ENCODE assay signal across 1 cellular context in the genomic region with DNA sequence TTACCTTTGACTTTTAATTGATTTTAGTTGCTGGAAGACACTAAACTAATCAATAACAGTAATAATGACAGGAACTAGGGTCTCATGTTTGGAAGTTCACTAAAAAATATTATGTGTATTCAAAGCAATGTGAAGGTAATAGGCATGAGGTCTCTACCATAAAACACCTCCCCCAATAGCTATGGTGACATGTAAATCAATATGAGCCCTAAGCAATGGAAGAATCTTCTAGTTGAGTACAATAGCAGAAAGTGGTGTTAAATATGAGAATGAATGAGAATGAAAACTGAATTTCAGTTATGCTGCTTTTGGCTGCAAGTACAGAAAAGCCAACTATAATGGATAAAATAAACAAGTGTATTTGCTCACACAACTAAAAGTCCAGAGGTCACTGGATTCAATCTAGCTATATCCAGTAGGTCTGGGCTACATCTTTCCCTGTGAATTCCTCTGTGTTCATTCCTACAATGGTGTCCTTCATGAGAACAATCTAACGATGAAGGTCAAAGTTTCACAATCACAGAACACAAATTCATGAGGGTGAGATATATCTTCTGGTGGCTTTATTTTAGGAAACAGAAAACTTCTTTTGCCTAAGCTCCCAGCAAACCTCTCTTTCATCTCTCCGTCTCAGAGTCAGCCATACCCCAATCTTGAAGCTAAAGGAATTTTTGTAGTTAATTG.
TF ChIP-seq lines count a peak whose summit lies in the region.

No MANE protein-coding gene starts in this region.

TF ChIP-seq in HepG2, 621 proteins besides CTCF, POLR2A, EP300 and RAD21 (continued from another document and continues in another):
- TF ChIP-seq, protein P1, sequence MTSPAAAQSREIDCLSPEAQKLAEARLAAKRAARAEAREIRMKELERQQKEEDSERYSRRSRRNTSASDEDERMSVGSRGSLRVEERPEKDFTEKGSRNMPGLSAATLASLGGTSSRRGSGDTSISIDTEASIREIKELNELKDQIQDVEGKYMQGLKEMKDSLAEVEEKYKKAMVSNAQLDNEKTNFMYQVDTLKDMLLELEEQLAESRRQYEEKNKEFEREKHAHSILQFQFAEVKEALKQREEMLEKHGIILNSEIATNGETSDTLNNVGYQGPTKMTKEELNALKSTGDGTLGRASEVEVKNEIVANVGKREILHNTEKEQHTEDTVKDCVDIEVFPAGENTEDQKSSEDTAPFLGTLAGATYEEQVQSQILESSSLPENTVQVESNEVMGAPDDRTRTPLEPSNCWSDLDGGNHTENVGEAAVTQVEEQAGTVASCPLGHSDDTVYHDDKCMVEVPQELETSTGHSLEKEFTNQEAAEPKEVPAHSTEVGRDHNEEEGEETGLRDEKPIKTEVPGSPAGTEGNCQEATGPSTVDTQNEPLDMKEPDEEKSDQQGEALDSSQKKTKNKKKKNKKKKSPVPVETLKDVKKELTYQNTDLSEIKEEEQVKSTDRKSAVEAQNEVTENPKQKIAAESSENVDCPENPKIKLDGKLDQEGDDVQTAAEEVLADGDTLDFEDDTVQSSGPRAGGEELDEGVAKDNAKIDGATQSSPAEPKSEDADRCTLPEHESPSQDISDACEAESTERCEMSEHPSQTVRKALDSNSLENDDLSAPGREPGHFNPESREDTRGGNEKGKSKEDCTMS (CRISPR knock-in tag; conservative IDR thresholded peaks at IDR 0.05), result no peak
- TF ChIP-seq ZNF354B (CRISPR knock-in tag; IDR thresholded peaks at IDR 0.05), result 0 out of 2 replicates have a peak, but pooled peaks have one; percentile 25
- TF ChIP-seq ZNF124 (CRISPR knock-in tag; IDR thresholded peaks at IDR 0.05), result 0 out of 2 replicates have a peak, but pooled peaks have one; percentile 26
- no peak for TF ChIP-seq MAZ (IDR thresholded peaks at IDR 0.05; ENCODE audit: borderline replicate concordance, low read depth, low read length)
- no peak for TF ChIP-seq MAZ (CRISPR knock-in tag; IDR thresholded peaks at IDR 0.05; ENCODE audit: low read depth)
- TF ChIP-seq, protein P2, sequence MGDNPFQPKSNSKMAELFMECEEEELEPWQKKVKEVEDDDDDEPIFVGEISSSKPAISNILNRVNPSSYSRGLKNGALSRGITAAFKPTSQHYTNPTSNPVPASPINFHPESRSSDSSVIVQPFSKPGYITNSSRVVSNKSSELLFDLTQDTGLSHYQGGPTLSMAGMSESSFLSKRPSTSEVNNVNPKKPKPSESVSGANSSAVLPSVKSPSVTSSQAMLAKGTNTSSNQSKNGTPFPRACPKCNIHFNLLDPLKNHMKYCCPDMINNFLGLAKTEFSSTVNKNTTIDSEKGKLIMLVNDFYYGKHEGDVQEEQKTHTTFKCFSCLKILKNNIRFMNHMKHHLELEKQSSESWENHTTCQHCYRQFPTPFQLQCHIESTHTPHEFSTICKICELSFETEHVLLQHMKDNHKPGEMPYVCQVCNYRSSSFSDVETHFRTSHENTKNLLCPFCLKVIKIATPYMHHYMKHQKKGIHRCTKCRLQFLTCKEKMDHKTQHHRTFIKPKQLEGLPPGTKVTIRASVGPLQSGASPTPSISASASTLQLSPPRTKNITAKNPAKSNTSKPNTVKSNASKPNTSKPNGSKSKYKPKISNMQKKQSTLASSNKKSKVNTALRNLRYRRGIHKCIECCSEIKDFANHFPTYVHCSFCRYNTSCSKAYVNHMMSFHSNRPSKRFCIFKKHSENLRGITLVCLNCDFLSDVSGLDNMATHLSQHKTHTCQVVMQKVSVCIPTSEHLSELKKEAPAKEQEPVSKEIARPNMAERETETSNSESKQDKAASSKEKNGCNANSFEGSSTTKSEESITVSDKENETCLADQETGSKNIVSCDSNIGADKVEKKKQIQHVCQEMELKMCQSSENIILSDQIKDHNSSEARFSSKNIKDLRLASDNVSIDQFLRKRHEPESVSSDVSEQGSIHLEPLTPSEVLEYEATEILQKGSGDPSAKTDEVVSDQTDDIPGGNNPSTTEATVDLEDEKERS (CRISPR knock-in tag; IDR thresholded peaks at IDR 0.05), result no peak
- no peak for TF ChIP-seq CCDC6 (CRISPR knock-in tag; IDR thresholded peaks at IDR 0.05)
- TF ChIP-seq, protein P3, sequence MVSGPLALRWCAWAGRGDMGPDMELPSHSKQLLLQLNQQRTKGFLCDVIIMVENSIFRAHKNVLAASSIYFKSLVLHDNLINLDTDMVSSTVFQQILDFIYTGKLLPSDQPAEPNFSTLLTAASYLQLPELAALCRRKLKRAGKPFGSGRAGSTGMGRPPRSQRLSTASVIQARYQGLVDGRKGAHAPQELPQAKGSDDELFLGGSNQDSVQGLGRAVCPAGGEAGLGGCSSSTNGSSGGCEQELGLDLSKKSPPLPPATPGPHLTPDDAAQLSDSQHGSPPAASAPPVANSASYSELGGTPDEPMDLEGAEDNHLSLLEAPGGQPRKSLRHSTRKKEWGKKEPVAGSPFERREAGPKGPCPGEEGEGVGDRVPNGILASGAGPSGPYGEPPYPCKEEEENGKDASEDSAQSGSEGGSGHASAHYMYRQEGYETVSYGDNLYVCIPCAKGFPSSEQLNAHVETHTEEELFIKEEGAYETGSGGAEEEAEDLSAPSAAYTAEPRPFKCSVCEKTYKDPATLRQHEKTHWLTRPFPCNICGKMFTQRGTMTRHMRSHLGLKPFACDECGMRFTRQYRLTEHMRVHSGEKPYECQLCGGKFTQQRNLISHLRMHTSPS (CRISPR knock-in tag; IDR thresholded peaks at IDR 0.05; ENCODE audit: low read depth), result no peak
- TF ChIP-seq ZNF138 (CRISPR knock-in tag; IDR thresholded peaks at IDR 0.05; ENCODE audit: low read depth), result no peak
- TF ChIP-seq ZNF3 (CRISPR knock-in tag; IDR thresholded peaks at IDR 0.05), result no peak
- TF ChIP-seq, protein P4, sequence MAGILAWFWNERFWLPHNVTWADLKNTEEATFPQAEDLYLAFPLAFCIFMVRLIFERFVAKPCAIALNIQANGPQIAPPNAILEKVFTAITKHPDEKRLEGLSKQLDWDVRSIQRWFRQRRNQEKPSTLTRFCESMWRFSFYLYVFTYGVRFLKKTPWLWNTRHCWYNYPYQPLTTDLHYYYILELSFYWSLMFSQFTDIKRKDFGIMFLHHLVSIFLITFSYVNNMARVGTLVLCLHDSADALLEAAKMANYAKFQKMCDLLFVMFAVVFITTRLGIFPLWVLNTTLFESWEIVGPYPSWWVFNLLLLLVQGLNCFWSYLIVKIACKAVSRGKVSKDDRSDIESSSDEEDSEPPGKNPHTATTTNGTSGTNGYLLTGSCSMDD (CRISPR knock-in tag; IDR thresholded peaks at IDR 0.05), result no peak
- TF ChIP-seq NFATC3 (CRISPR knock-in tag; IDR thresholded peaks at IDR 0.05), result no peak
- TF ChIP-seq POLR2AphosphoS2 (IDR thresholded peaks at IDR 0.05; ENCODE audit: low read depth, low read length), result no peak
- TF ChIP-seq HNRNPH1 (optimal IDR thresholded peaks at IDR 0.05; ENCODE audit: low read depth, low read length), result no peak
- TF ChIP-seq, protein P5, sequence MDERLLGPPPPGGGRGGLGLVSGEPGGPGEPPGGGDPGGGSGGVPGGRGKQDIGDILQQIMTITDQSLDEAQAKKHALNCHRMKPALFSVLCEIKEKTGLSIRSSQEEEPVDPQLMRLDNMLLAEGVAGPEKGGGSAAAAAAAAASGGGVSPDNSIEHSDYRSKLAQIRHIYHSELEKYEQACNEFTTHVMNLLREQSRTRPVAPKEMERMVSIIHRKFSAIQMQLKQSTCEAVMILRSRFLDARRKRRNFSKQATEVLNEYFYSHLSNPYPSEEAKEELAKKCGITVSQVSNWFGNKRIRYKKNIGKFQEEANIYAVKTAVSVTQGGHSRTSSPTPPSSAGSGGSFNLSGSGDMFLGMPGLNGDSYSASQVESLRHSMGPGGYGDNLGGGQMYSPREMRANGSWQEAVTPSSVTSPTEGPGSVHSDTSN (CRISPR knock-in tag; IDR thresholded peaks at IDR 0.05), result no peak
- TF ChIP-seq ZNF30 (CRISPR knock-in tag; IDR thresholded peaks at IDR 0.05), result no peak
- no peak for TF ChIP-seq ZNF101 (CRISPR knock-in tag; IDR thresholded peaks at IDR 0.05; ENCODE audit: borderline replicate concordance, low read depth)
- no peak for TF ChIP-seq TRIM24 (CRISPR knock-in tag; IDR thresholded peaks at IDR 0.05)
- no peak for TF ChIP-seq ZNF589 (CRISPR knock-in tag; conservative IDR thresholded peaks at IDR 0.05)
- no peak for TF ChIP-seq MXD4 (CRISPR knock-in tag; IDR thresholded peaks at IDR 0.05)
- no peak for TF ChIP-seq KMT2A (CRISPR knock-in tag; IDR thresholded peaks at IDR 0.05)
- TF ChIP-seq PRMT3 (CRISPR knock-in tag; IDR thresholded peaks at IDR 0.05; ENCODE audit: borderline replicate concordance, low read depth), result no peak
- TF ChIP-seq NR2F1 (CRISPR knock-in tag; IDR thresholded peaks at IDR 0.05), result peak; percentile 50 to 65
- TF ChIP-seq ASH2L (IDR thresholded peaks at IDR 0.05; ENCODE audit: insufficient read length, low read depth, low read length), result peak; percentile 99
- no peak for TF ChIP-seq HIVEP1 (CRISPR knock-in tag; IDR thresholded peaks at IDR 0.05)
- no peak for TF ChIP-seq ZNF749 (CRISPR knock-in tag; IDR thresholded peaks at IDR 0.05; ENCODE audit: borderline replicate concordance)
- TF ChIP-seq EHMT2 (IDR thresholded peaks at IDR 0.05; ENCODE audit: borderline replicate concordance, low read depth, low read length), result peak; percentile 61; the same call in 1 of the 2 replicates
- TF ChIP-seq ZFP36L2 (CRISPR knock-in tag; IDR thresholded peaks at IDR 0.05), result no peak
- TF ChIP-seq, protein P6, sequence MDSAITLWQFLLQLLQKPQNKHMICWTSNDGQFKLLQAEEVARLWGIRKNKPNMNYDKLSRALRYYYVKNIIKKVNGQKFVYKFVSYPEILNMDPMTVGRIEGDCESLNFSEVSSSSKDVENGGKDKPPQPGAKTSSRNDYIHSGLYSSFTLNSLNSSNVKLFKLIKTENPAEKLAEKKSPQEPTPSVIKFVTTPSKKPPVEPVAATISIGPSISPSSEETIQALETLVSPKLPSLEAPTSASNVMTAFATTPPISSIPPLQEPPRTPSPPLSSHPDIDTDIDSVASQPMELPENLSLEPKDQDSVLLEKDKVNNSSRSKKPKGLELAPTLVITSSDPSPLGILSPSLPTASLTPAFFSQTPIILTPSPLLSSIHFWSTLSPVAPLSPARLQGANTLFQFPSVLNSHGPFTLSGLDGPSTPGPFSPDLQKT (CRISPR knock-in tag; IDR thresholded peaks at IDR 0.05; ENCODE audit: borderline replicate concordance), result no peak
- TF ChIP-seq ZNF644 (CRISPR knock-in tag; IDR thresholded peaks at IDR 0.05; ENCODE audit: low read depth), result peak; percentile 33; the same call in 1 of the 2 replicates
- TF ChIP-seq ZNF431 (CRISPR knock-in tag; IDR thresholded peaks at IDR 0.05; ENCODE audit: borderline replicate concordance, low read depth), result no peak
- no peak for TF ChIP-seq ZNF570 (CRISPR knock-in tag; IDR thresholded peaks at IDR 0.05; ENCODE audit: borderline replicate concordance)
- no peak for TF ChIP-seq RFX3 (CRISPR knock-in tag; IDR thresholded peaks at IDR 0.05)
- no peak for TF ChIP-seq AGO2 (optimal IDR thresholded peaks at IDR 0.05; ENCODE audit: low read depth, low read length)
- no peak for TF ChIP-seq ZNF17 (CRISPR knock-in tag; IDR thresholded peaks at IDR 0.05)
- TF ChIP-seq ZNF775 (CRISPR knock-in tag; IDR thresholded peaks at IDR 0.05; ENCODE audit: borderline replicate concordance), result no peak
- TF ChIP-seq ZNF180 (CRISPR knock-in tag; IDR thresholded peaks at IDR 0.05; ENCODE audit: borderline replicate concordance, low read depth), result no peak
- TF ChIP-seq ARHGAP35 (CRISPR knock-in tag; IDR thresholded peaks at IDR 0.05; ENCODE audit: borderline replicate concordance), result no peak
- TF ChIP-seq HNF4G (IDR thresholded peaks at IDR 0.05; ENCODE audit: borderline replicate concordance, low read depth, low read length), result peak; percentile 85
- no peak for TF ChIP-seq HNF4G (CRISPR knock-in tag; IDR thresholded peaks at IDR 0.05; ENCODE audit: borderline replicate concordance, low read depth)
- TF ChIP-seq ZFP37 (CRISPR knock-in tag; IDR thresholded peaks at IDR 0.05; ENCODE audit: borderline replicate concordance), result no peak
- no peak for TF ChIP-seq SRSF1 (optimal IDR thresholded peaks at IDR 0.05; ENCODE audit: low read depth, low read length)
- TF ChIP-seq, protein P7, sequence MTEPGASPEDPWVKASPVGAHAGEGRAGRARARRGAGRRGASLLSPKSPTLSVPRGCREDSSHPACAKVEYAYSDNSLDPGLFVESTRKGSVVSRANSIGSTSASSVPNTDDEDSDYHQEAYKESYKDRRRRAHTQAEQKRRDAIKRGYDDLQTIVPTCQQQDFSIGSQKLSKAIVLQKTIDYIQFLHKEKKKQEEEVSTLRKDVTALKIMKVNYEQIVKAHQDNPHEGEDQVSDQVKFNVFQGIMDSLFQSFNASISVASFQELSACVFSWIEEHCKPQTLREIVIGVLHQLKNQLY (CRISPR knock-in tag; IDR thresholded peaks at IDR 0.05), result no peak
- TF ChIP-seq SIN3A (IDR thresholded peaks at IDR 0.05; ENCODE audit: borderline replicate concordance, low read depth, low read length), result no peak
- no peak; the same call in 1 of the 2 replicates for TF ChIP-seq HDAC1 (CRISPR knock-in tag; IDR thresholded peaks at IDR 0.05)
- no peak for TF ChIP-seq ZNF746 (CRISPR knock-in tag; IDR thresholded peaks at IDR 0.05)
- TF ChIP-seq TMF1 (CRISPR knock-in tag; IDR thresholded peaks at IDR 0.05; ENCODE audit: low read depth), result no peak
- no peak for TF ChIP-seq TSC22D2 (CRISPR knock-in tag; IDR thresholded peaks at IDR 0.05; ENCODE audit: borderline replicate concordance)
- TF ChIP-seq, protein P8, sequence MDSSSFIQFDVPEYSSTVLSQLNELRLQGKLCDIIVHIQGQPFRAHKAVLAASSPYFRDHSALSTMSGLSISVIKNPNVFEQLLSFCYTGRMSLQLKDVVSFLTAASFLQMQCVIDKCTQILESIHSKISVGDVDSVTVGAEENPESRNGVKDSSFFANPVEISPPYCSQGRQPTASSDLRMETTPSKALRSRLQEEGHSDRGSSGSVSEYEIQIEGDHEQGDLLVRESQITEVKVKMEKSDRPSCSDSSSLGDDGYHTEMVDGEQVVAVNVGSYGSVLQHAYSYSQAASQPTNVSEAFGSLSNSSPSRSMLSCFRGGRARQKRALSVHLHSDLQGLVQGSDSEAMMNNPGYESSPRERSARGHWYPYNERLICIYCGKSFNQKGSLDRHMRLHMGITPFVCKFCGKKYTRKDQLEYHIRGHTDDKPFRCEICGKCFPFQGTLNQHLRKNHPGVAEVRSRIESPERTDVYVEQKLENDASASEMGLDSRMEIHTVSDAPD (CRISPR knock-in tag; IDR thresholded peaks at IDR 0.05), result no peak
- TF ChIP-seq FOXO1 (CRISPR knock-in tag; IDR thresholded peaks at IDR 0.05), result peak; percentile 79
- no peak for TF ChIP-seq ARNT (IDR thresholded peaks at IDR 0.05)
- TF ChIP-seq MAFK (conservative IDR thresholded peaks at IDR 0.05 in 1 of 2, IDR thresholded peaks at IDR 0.05 in 1 of 2; ENCODE audit: low read length in 2 of 2), result no peak
- peak; percentile 65; the same call in 1 of the 2 replicates for TF ChIP-seq FOXK1 (CRISPR knock-in tag; IDR thresholded peaks at IDR 0.05; ENCODE audit: borderline replicate concordance, low read depth)
- no peak for TF ChIP-seq HCFC1 (IDR thresholded peaks at IDR 0.05; ENCODE audit: low read depth, low read length)
